11 cellular contexts compared by ENCODE assay signal in the genomic region with DNA sequence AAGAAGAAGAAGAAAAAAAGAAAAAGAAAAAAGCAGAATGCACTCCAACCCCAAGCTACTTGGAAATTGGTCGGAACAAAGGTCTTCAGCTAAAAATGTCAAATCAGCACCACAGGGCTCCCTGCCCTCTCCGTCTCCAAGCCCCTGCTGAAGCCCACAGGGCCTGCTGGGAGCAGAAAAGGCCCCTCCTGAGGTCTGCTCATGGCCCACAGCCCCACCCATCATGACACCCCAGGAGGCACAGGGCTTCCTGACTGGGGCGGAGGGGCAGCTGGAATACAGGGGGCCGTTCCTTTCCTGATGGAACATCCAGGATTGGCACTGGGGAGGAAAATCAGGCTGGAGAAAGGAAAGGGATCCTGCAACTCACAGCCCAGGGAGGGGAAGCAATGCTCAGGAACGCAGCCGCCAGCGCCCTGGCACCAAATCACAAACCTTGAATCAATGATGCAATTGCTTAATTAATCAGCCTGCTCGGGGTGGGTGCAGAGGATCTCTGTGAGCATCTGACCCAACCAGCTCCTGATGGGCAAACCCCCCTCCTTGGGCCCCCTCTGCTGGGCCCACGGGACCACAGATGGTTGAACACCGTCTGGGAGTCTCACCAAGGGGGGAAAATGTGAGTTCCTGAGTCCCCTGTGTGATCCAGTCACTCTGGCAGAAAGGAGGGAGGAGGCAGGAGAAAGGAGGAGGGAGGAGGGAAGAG.
DNase-seq lines count a peak whose midpoint lies in the region; ATAC-seq and TF ChIP-seq lines count a peak whose summit lies in the region.
"Had no signal": no experiment of that assay in that cellular context is flagged by ENCODE, and none has a peak within 500 bp of the region (broad histone marks: within the 10 kb centered on the region; RNA-seq: fewer than 3 reads in every experiment).

No MANE protein-coding gene starts in this region.

- H3K36me3 ChIP-seq in esophagus (ENCODE audit: control insufficient read depth in 2 of 2, insufficient read depth in 2 of 2, low read length in 1 of 2) (no peaks in the 10 kb centered on the region), lung (ENCODE audit: control insufficient read depth in 2 of 2, insufficient read depth in 2 of 2, low read length in 2 of 2) (no peaks in the 10 kb centered on the region), transverse colon (no peaks in the 10 kb centered on the region)

- no peak for TF ChIP-seq EP300 in transverse colon (IDR thresholded peaks at IDR 0.05; ENCODE audit: low read depth)

- 26 to 53% methylated on average over 10 of the region's 10 CpGs for WGBS in esophagus, 2 donors
- 44 to 73% methylated on average over 9 to 10 of the region's 10 CpGs for WGBS in lung, 2 donors
- 59 to 83% methylated on average over 1 to 10 of the region's 10 CpGs for WGBS in transverse colon (ENCODE audit: low coverage in 1 of 2), 2 donors

- DNase-seq in NCI-H524 treated with DMSO at 0.1 percent for 48 hours (lab: John Stamatoyannopoulos, UW) (peak; percentile 32), lung (ENCODE audit: low spot score) (peak; percentile 29), transverse colon (no peak), G401 (ENCODE audit: low spot score) (no peak)
- DNase-seq: central memory CD4-positive, alpha-beta T cell; DND-41; stimulated activated CD8-positive, alpha-beta memory T cell treated with anti-CD3 and anti-CD28 coated beads, Interleukin-4, amount 100 ng/mL, for 48 hours had no signal

- H3K27me3 ChIP-seq in esophagus (ENCODE audit: control insufficient read depth in 1 of 2, insufficient read depth in 2 of 2, low read length in 2 of 2) (no peaks in the 10 kb centered on the region), lung (ENCODE audit: control insufficient read depth, insufficient read depth) (no peaks in the 10 kb centered on the region), transverse colon (peaks cover 3% of the 10 kb centered on the region)

- intact Hi-C loops in transverse colon (cut with DNase I; ENCODE audit: low total_unique reads), result no loop called here

- H3K9me3 ChIP-seq in esophagus (ENCODE audit: control insufficient read depth in 2 of 2, insufficient read depth in 1 of 2, low read depth in 1 of 2, low read length in 1 of 2) (peaks cover 0 to 8% of the 10 kb centered on the region in 2 donors), lung (ENCODE audit: control insufficient read depth in 2 of 2, insufficient read depth in 1 of 2, low read length in 1 of 2) (peaks cover 0 to 8% of the 10 kb centered on the region in 2 donors), transverse colon (no peaks in the 10 kb centered on the region)

- ATAC-seq in lung (ENCODE audit: insufficient read depth, low FRiP score) (no peak), GM19328 (IDR thresholded peaks at IDR 0.05; ENCODE audit: unreplicated experiment) (no peak), HG03135 (IDR thresholded peaks at IDR 0.05; ENCODE audit: unreplicated experiment) (no peak)
- ATAC-seq: HCT116 had no signal

- TF ChIP-seq POLR2A in transverse colon (IDR thresholded peaks at IDR 0.05), result no peak

- H3K4me1 ChIP-seq in esophagus (ENCODE audit: control insufficient read depth in 2 of 2, insufficient read depth in 2 of 2, low read length in 1 of 2) (peaks cover 6% of the 10 kb centered on the region in 2 donors), lung (ENCODE audit: control insufficient read depth in 2 of 2, insufficient read depth in 2 of 2, low read length in 2 of 2) (peaks cover 0 to 12% of the 10 kb centered on the region in 2 donors), transverse colon (peaks cover 0 to 26% (median 2%) of the 10 kb centered on the region in 4 donors)

- in situ Hi-C loops in transverse colon (cut with MboI; ENCODE audit: low pct_ligation_motif_present in 1 of 4, low pct_unique_long_range_greater_than_20kb in 1 of 4, low sequenced_read_pairs in 3 of 4), result no loop called here
- in situ Hi-C loops in G401 (cut with HindIII; ENCODE audit: low sequenced_read_pairs), result no loop called here

- no peak for TF ChIP-seq CTCF in lung (IDR thresholded peaks at IDR 0.05; ENCODE audit: control extremely low read depth, extremely low read depth)
- no peak for TF ChIP-seq CTCF in transverse colon (IDR thresholded peaks at IDR 0.05)

- H3K27ac ChIP-seq in esophagus (ENCODE audit: low read depth in 2 of 2, low read length in 1 of 2) (peak overlapping the region; percentile 56 to 59), lung (ENCODE audit: low read depth in 1 of 2, low read length in 1 of 2) (peak overlapping the region; percentile 14 to 24), transverse colon (peak overlapping the region in 3 of 4 donors; percentile 18 to 45 (median 35))

- H3K4me3 ChIP-seq in esophagus (ENCODE audit: low read depth in 1 of 2, low read length in 2 of 2) (no peak overlapping the region), lung (no peak overlapping the region), transverse colon (no peak overlapping the region)

Comparison
In these comparisons a context has a peak if more than half of its experiments do, and no peak if none do; other contexts are left out.
1. DNase-seq: peak in NCI-H524 treated with DMSO at 0.1 percent for 48 hours (single experiment) and lung (single experiment); none in transverse colon (single experiment) and G401 (single experiment).
2. Peak in every context shown above with its lines, with median percentiles within 50 percentile points of each other: H3K27ac ChIP-seq.